8 cellular contexts compared by ENCODE assay signal in genomic region chr3:102715030-102715697, GRCh38.
DNase-seq lines count a peak whose midpoint lies in the region; ATAC-seq and TF ChIP-seq lines count a peak whose summit lies in the region.

No MANE protein-coding gene starts in this region.

- H3K4me2 ChIP-seq in mammary epithelial cell (ENCODE audit: insufficient read depth, low read depth, low read length), result peak overlapping the region; percentile 47

- in situ Hi-C loops in mammary epithelial cell (cut with MboI; ENCODE audit: low sequenced_read_pairs in 2 of 2), result no loop called here

- no peak overlapping the region for H3K4me3 ChIP-seq in mammary epithelial cell (replicated peaks in 1 of 3; ENCODE audit: insufficient read depth in 1 of 3, low read depth in 2 of 3, low read length in 3 of 3)

- ATAC-seq in GM18861 (IDR thresholded peaks at IDR 0.05; ENCODE audit: unreplicated experiment) (peak; percentile 93), GM21737 (IDR thresholded peaks at IDR 0.05; ENCODE audit: unreplicated experiment) (peak; percentile 96), HG03558 (IDR thresholded peaks at IDR 0.05; ENCODE audit: extremely low read depth, unreplicated experiment) (peak; percentile 94)

- dilution Hi-C loops in mammary epithelial cell (cut with HindIII; ENCODE audit: low sequenced_read_pairs), result no loop called here

- BruUV-seq in mammary epithelial cell (replicated peaks; lab: Mats Ljungman, UMichigan), result no TSS peak

- CTCF ChIA-PET in mammary epithelial cell (lab: Charles Lee; ENCODE audit: low non-redundant PET), result no interaction called here

- H3K9ac ChIP-seq in mammary epithelial cell (ENCODE audit: insufficient read depth, low read length), result peak overlapping the region; percentile 8

- DNase-seq in mammary epithelial cell, result peak; percentile 78
- no peak for DNase-seq in amniotic stem cell (lab: John Stamatoyannopoulos, UW)
- DNase-seq in posterior vena cava (ENCODE audit: low spot score), result no peak
- DNase-seq in activated CD4-positive, alpha-beta T cell treated with anti-CD3 and anti-CD28 coated beads, Interleukin-2, amount 50 U/mL, for 1 hour, result no peak
- no peak for DNase-seq in NCI-H345 (lab: John Stamatoyannopoulos, UW)

- H2AFZ ChIP-seq in mammary epithelial cell (ENCODE audit: low read depth, low read length), result no peak overlapping the region

- intact Hi-C loops in mammary epithelial cell (cut with micrococcal nuclease), result no loop called here
- intact Hi-C loops in posterior vena cava (cut with DNase I), result no loop called here

- H3K4me1 ChIP-seq in mammary epithelial cell (ENCODE audit: insufficient read depth, low read length), result peaks cover 11% of the 10 kb centered on the region

- no peaks in the 10 kb centered on the region for H3K36me3 ChIP-seq in mammary epithelial cell (ENCODE audit: insufficient read depth, low read length)

- no peaks in the 10 kb centered on the region for H4K20me1 ChIP-seq in mammary epithelial cell (ENCODE audit: insufficient read depth, low read length)

- no peaks in the 10 kb centered on the region for H3K27me3 ChIP-seq in mammary epithelial cell (ENCODE audit: insufficient read depth, low read length)

- no peaks in the 10 kb centered on the region for H3K79me2 ChIP-seq in mammary epithelial cell (ENCODE audit: insufficient read depth, low read length)

- 75% methylated on average over 2 of the region's 2 CpGs for WGBS in mammary epithelial cell (ENCODE audit: low coverage, missing lambda C conversion rate)

- H3K27ac ChIP-seq in mammary epithelial cell (ENCODE audit: insufficient read depth, low read depth, low read length), result peak overlapping the region; percentile 81

- no peak for TF ChIP-seq CTCF in mammary epithelial cell (conservative IDR thresholded peaks at IDR 0.05 in 1 of 2, IDR thresholded peaks at IDR 0.05 in 1 of 2; ENCODE audit: extremely low read depth in 1 of 2, insufficient read depth in 1 of 2, low read depth in 1 of 2, low read length in 2 of 2)

- H3K9me3 ChIP-seq in mammary epithelial cell (replicated peaks; ENCODE audit: insufficient read depth, low read length), result no peaks in the 10 kb centered on the region
